Comparison of ENCODE assay signal across 17 cellular contexts in genomic region chr14:82431031-82431430, GRCh38.
"Had no signal": no experiment of that assay in that cellular context is flagged by ENCODE, and none has a peak within 500 bp of the region (broad histone marks: within the 10 kb centered on the region; RNA-seq: fewer than 3 reads in every experiment).

No MANE protein-coding gene starts in this region.

- H3K27ac ChIP-seq: epithelial cell of prostate, esophagus muscularis mucosa, gastrocnemius medialis, heart right ventricle, skin epidermis, testis had no signal

- DNase-seq: effector memory CD8-positive, alpha-beta T cell; gastrocnemius medialis; heart right ventricle; hypothalamus; kidney glomerular epithelial cell; mammary epithelial cell; naive thymus-derived CD4-positive, alpha-beta T cell; stimulated activated CD4-positive, alpha-beta T cell treated with anti-CD3 and anti-CD28 coated beads, Interleukin-2, amount 100 ng/mL, for 24 hours; stimulated activated CD4-positive, alpha-beta T cell treated with anti-CD3 and anti-CD28 coated beads, Interleukin-4, amount 100 ng/mL, for 4 hours; stimulated activated naive B cell treated with anti-CD40 and anti-IgM and Interleukin-4, amounts not matched to agents 10 μg/mL and 1 μg/mL and 100 μg/mL, for 72 hours; stimulated activated naive CD8-positive, alpha-beta T cell treated with anti-CD3 and anti-CD28 coated beads, Interleukin-15, amount 100 ng/mL, for 72 hours; testis; trophoblast cell had no signal

- H3K4me3 ChIP-seq: esophagus muscularis mucosa, gastrocnemius medialis, heart right ventricle, skin epidermis, testis had no signal

- H3K4me1 ChIP-seq: esophagus muscularis mucosa, gastrocnemius medialis, heart right ventricle, testis had no signal

- H3K27me3 Mint-ChIP-seq: dendritic cell treated with granulocyte-macrophage colony-stimulating factor and Interleukin-4, amounts not matched to agents 40 ng/mL and 50 ng/mL, for 4 days; effector memory CD8-positive, alpha-beta T cell; naive thymus-derived CD4-positive, alpha-beta T cell; stimulated activated naive B cell treated with anti-CD40 and anti-IgM and Interleukin-4, amounts not matched to agents 10 μg/mL and 1 μg/mL and 100 μg/mL, for 72 hours; stimulated activated naive CD8-positive, alpha-beta T cell treated with anti-CD3 and anti-CD28 coated beads, Interleukin-15, amount 100 ng/mL, for 72 hours had no signal

- H3K36me3 Mint-ChIP-seq: naive thymus-derived CD4-positive, alpha-beta T cell; stimulated activated naive B cell treated with anti-CD40 and anti-IgM and Interleukin-4, amounts not matched to agents 10 μg/mL and 1 μg/mL and 100 μg/mL, for 72 hours had no signal

- H3K9me3 ChIP-seq: gastrocnemius medialis, testis had no signal

- H3K27ac Mint-ChIP-seq: dendritic cell treated with granulocyte-macrophage colony-stimulating factor and Interleukin-4, amounts not matched to agents 40 ng/mL and 50 ng/mL, for 4 days; effector memory CD8-positive, alpha-beta T cell; naive thymus-derived CD4-positive, alpha-beta T cell; stimulated activated naive B cell treated with anti-CD40 and anti-IgM and Interleukin-4, amounts not matched to agents 10 μg/mL and 1 μg/mL and 100 μg/mL, for 72 hours; stimulated activated naive CD8-positive, alpha-beta T cell treated with anti-CD3 and anti-CD28 coated beads, Interleukin-15, amount 100 ng/mL, for 72 hours had no signal

- H3K27me3 ChIP-seq: esophagus muscularis mucosa, gastrocnemius medialis, heart right ventricle, testis had no signal

- H3K4me1 Mint-ChIP-seq: naive thymus-derived CD4-positive, alpha-beta T cell; stimulated activated naive B cell treated with anti-CD40 and anti-IgM and Interleukin-4, amounts not matched to agents 10 μg/mL and 1 μg/mL and 100 μg/mL, for 72 hours; stimulated activated naive CD8-positive, alpha-beta T cell treated with anti-CD3 and anti-CD28 coated beads, Interleukin-15, amount 100 ng/mL, for 72 hours had no signal

- H3K36me3 ChIP-seq: esophagus muscularis mucosa, gastrocnemius medialis, heart right ventricle had no signal

- H3K4me3 Mint-ChIP-seq: dendritic cell treated with granulocyte-macrophage colony-stimulating factor and Interleukin-4, amounts not matched to agents 40 ng/mL and 50 ng/mL, for 4 days; effector memory CD8-positive, alpha-beta T cell; naive thymus-derived CD4-positive, alpha-beta T cell; stimulated activated naive B cell treated with anti-CD40 and anti-IgM and Interleukin-4, amounts not matched to agents 10 μg/mL and 1 μg/mL and 100 μg/mL, for 72 hours; stimulated activated naive CD8-positive, alpha-beta T cell treated with anti-CD3 and anti-CD28 coated beads, Interleukin-15, amount 100 ng/mL, for 72 hours had no signal
